ENCODE assay signal across 9 cellular contexts in the genomic region with DNA sequence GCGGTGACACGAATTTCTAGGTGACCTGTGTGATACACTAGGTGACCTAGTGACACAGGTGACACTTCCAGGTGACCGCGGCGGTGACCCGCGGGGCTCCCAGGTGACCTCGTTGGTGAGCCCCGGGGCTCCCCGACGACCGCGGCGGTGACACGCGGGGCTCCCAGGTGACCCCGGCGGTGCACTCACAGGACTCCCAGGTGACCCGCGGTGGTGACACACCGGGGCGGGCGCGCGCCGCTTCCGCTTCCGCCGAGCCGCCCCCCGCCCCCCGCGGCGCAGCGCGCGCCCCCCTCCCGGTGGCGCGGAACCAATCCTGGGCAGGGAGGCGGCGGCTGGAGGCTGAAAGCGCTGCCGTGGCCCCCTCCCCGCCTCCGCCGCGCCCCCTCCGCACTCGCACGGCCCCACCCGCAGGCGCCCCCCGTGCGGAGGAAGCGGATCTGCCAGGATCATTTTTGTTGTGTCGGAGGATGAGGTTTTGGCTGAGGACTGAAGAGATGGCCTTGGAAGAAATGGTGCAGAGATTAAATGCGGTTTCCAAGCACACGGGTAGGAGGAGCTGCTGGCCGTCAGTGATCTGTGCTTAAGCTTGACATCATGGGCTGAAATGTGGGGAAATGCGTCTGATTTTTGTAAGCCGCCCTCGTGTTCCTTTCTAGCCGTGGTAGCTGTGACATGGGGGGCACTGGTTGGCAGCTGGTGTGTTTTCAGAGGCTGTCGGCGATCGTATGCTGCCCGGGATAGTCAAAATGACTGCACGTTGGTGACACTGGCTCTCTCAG. TPM values are rescaled to one million over a fixed set of nuclear protein-coding genes. Genes with fewer than 3 reads are reported as not detected.
DNase-seq lines count a peak whose midpoint lies in the region; ATAC-seq lines count a peak whose summit lies in the region.
"Had no signal": no experiment of that assay in that cellular context is flagged by ENCODE, and none has a peak within 500 bp of the region (broad histone marks: within the 10 kb centered on the region; RNA-seq: fewer than 3 reads in every experiment).

A gene with protein sequence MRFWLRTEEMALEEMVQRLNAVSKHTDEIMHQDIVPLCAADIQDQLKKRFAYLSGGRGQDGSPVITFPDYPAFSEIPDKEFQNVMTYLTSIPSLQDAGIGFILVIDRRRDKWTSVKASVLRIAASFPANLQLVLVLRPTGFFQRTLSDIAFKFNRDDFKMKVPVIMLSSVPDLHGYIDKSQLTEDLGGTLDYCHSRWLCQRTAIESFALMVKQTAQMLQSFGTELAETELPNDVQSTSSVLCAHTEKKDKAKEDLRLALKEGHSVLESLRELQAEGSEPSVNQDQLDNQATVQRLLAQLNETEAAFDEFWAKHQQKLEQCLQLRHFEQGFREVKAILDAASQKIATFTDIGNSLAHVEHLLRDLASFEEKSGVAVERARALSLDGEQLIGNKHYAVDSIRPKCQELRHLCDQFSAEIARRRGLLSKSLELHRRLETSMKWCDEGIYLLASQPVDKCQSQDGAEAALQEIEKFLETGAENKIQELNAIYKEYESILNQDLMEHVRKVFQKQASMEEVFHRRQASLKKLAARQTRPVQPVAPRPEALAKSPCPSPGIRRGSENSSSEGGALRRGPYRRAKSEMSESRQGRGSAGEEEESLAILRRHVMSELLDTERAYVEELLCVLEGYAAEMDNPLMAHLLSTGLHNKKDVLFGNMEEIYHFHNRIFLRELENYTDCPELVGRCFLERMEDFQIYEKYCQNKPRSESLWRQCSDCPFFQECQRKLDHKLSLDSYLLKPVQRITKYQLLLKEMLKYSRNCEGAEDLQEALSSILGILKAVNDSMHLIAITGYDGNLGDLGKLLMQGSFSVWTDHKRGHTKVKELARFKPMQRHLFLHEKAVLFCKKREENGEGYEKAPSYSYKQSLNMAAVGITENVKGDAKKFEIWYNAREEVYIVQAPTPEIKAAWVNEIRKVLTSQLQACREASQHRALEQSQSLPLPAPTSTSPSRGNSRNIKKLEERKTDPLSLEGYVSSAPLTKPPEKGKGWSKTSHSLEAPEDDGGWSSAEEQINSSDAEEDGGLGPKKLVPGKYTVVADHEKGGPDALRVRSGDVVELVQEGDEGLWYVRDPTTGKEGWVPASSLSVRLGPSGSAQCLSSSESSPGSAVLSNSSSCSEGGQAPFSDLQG (plus strand): TSS at position 305 of the 782 bp plus-strand sequence. CDS start 166 bp downstream, at position 471.

- no peak within 1 kb of the TSS for H3K18ac ChIP-seq in mesendoderm (ENCODE audit: low read length)

- no peak within 1 kb of the TSS for H4K5ac ChIP-seq in mesendoderm (ENCODE audit: low read length)

- no peak within 1 kb of the TSS for H3K23ac ChIP-seq in mesendoderm (ENCODE audit: low read length)

- WGBS in mesendoderm (ENCODE audit: extremely low coverage, insufficient coverage, low lambda C conversion rate) = no CpG with 5 or more reads among the region's 69 CpGs

- H3K4me2 ChIP-seq in mesendoderm (ENCODE audit: low read length) = peak within 1 kb of the TSS; percentile 85

- no peaks in the 10 kb centered on the region for H3K79me2 ChIP-seq in mesendoderm (ENCODE audit: control insufficient read depth, insufficient read depth, low read length)

- no peak within 1 kb of the TSS for H2BK5ac ChIP-seq in mesendoderm (ENCODE audit: low read length)

- no peak within 1 kb of the TSS for H2BK15ac ChIP-seq in mesendoderm (replicated peaks; ENCODE audit: low read depth)

- peak within 1 kb of the TSS; percentile 63 for H3K9ac ChIP-seq in mesendoderm (ENCODE audit: low read length)

- peaks cover 30% of the 10 kb centered on the region for H3K27me3 Mint-ChIP-seq in activated CD4-positive, alpha-beta memory T cell treated with anti-CD3 and anti-CD28 coated beads, Interleukin-2, amount 10 ng/mL, durations not matched to agents 7 days and 5 days
- H3K27me3 Mint-ChIP-seq in effector memory CD8-positive, alpha-beta T cell = peaks cover 6 to 23% of the 10 kb centered on the region in 2 donors

- H3K36me3 Mint-ChIP-seq in activated CD4-positive, alpha-beta memory T cell treated with anti-CD3 and anti-CD28 coated beads, Interleukin-2, amount 10 ng/mL, durations not matched to agents 7 days and 5 days (ENCODE audit: low read depth) = no peaks in the 10 kb centered on the region
- H3K36me3 Mint-ChIP-seq in effector memory CD8-positive, alpha-beta T cell (ENCODE audit: insufficient read depth) = peaks cover 8% of the 10 kb centered on the region

- H3K79me1 ChIP-seq in mesendoderm (ENCODE audit: low read length) = no peaks in the 10 kb centered on the region

- H3K4ac ChIP-seq in mesendoderm (ENCODE audit: low read depth, low read length) = no peak within 1 kb of the TSS

- H3K4me3 Mint-ChIP-seq in activated CD4-positive, alpha-beta memory T cell treated with anti-CD3 and anti-CD28 coated beads, Interleukin-2, amount 10 ng/mL, durations not matched to agents 7 days and 5 days = peak within 1 kb of the TSS; percentile 64
- peak within 1 kb of the TSS; percentile 76 to 87 for H3K4me3 Mint-ChIP-seq in effector memory CD8-positive, alpha-beta T cell
- H3K4me3 Mint-ChIP-seq: dendritic cell treated with granulocyte-macrophage colony-stimulating factor and Interleukin-4, amounts not matched to agents 40 ng/mL and 50 ng/mL, for 4 days had no signal

- no peaks in the 10 kb centered on the region for H3K27me3 ChIP-seq in mesendoderm (ENCODE audit: insufficient read depth, low read length, poor library complexity)

- H3K27ac Mint-ChIP-seq in activated CD4-positive, alpha-beta memory T cell treated with anti-CD3 and anti-CD28 coated beads, Interleukin-2, amount 10 ng/mL, durations not matched to agents 7 days and 5 days = no peak within 1 kb of the TSS
- peak within 1 kb of the TSS; percentile 82 to 84 for H3K27ac Mint-ChIP-seq in effector memory CD8-positive, alpha-beta T cell
- H3K27ac Mint-ChIP-seq: dendritic cell treated with granulocyte-macrophage colony-stimulating factor and Interleukin-4, amounts not matched to agents 40 ng/mL and 50 ng/mL, for 4 days had no signal

- no peak within 1 kb of the TSS for H2AK5ac ChIP-seq in mesendoderm (ENCODE audit: low read length)

- H2BK120ac ChIP-seq in mesendoderm (ENCODE audit: low read depth, low read length) = no peak within 1 kb of the TSS

- CTCF ChIA-PET in activated CD4-positive, alpha-beta memory T cell treated with anti-CD3 and anti-CD28 coated beads, Interleukin-2, amount 10 ng/mL, durations not matched to agents 7 days and 5 days (lab: Charles Lee) = no interaction called here

- H3K4me1 ChIP-seq in mesendoderm (ENCODE audit: control insufficient read depth, low read depth, low read length) = no peaks in the 10 kb centered on the region

- peak; percentile 78 for ATAC-seq in effector memory CD8-positive, alpha-beta T cell (replicated peaks)
- ATAC-seq in HG03460 (IDR thresholded peaks at IDR 0.05; ENCODE audit: unreplicated experiment) = no peak

- H3K4me3 ChIP-seq in GM08714 (ENCODE audit: low read length) (peak within 1 kb of the TSS; percentile 57; the same call in 1 of the 2 replicates), mesendoderm (ENCODE audit: low read length) (peak within 1 kb of the TSS; percentile 51)

- no peak within 1 kb of the TSS for H3K27ac ChIP-seq in mesendoderm (ENCODE audit: low read depth, low read length)

- peak; percentile 49 to 72 for DNase-seq in NCI-H1930 (lab: John Stamatoyannopoulos, UW)
- peak; percentile 43 for DNase-seq in activated CD4-positive, alpha-beta memory T cell treated with anti-CD3 and anti-CD28 coated beads, Interleukin-2, amount 10 ng/mL, durations not matched to agents 7 days and 5 days
- DNase-seq in effector memory CD8-positive, alpha-beta T cell = peak; percentile 50 to 65 (median 59)
- DNase-seq in mesendoderm = peak; percentile 74
- DNase-seq in stimulated activated CD8-positive, alpha-beta memory T cell treated with anti-CD3 and anti-CD28 coated beads, Interleukin-12 subunit alpha, Interleukin-12 subunit beta, amount 100 ng/mL, for 4 hours (ENCODE audit: low read depth) = peak; percentile 51
- no peak for DNase-seq in OCI-M1 (lab: John Stamatoyannopoulos, UW)

- peak within 1 kb of the TSS; percentile 88 for H3K56ac ChIP-seq in mesendoderm (ENCODE audit: low read length)

- no peaks in the 10 kb centered on the region for H3K9me3 Mint-ChIP-seq in activated CD4-positive, alpha-beta memory T cell treated with anti-CD3 and anti-CD28 coated beads, Interleukin-2, amount 10 ng/mL, durations not matched to agents 7 days and 5 days
- H3K9me3 Mint-ChIP-seq in effector memory CD8-positive, alpha-beta T cell = peaks cover 0 to 8% of the 10 kb centered on the region in 2 donors

- H3K4me1 Mint-ChIP-seq in activated CD4-positive, alpha-beta memory T cell treated with anti-CD3 and anti-CD28 coated beads, Interleukin-2, amount 10 ng/mL, durations not matched to agents 7 days and 5 days = peaks cover 14% of the 10 kb centered on the region
- peaks cover 25 to 26% of the 10 kb centered on the region in 2 donors for H3K4me1 Mint-ChIP-seq in effector memory CD8-positive, alpha-beta T cell (ENCODE audit: low read depth in 2 of 2)

- no peaks in the 10 kb centered on the region for H3K36me3 ChIP-seq in mesendoderm (ENCODE audit: control insufficient read depth, insufficient read depth, low read length)

- POLR2A ChIA-PET in activated CD4-positive, alpha-beta memory T cell treated with anti-CD3 and anti-CD28 coated beads, Interleukin-2, amount 10 ng/mL, durations not matched to agents 7 days and 5 days (lab: Charles Lee) = interaction anchor here (2.5 kb wide), 1 partner anchor 240 kb away, joined by 10 read pairs; the partner anchor contains the start of genes CUL4A and PCID2

- no peak within 1 kb of the TSS for H4K8ac ChIP-seq in mesendoderm (ENCODE audit: low read depth, low read length)

RNA-seq across cellular contexts. Expression of the gene that starts here (rescaled TPM):
- total RNA-seq in activated CD4-positive, alpha-beta memory T cell treated with anti-CD3 and anti-CD28 coated beads, Interleukin-2, amount 10 ng/mL, durations not matched to agents 7 days and 5 days = under 1 TPM; 0.33 to 0.86 TPM
- polyA plus RNA-seq in mesendoderm (2013, experiment 1 of 2) = 2.9 TPM
- 3.2 TPM for polyA plus RNA-seq in mesendoderm (2013, experiment 2 of 2)

Comparison
In these comparisons a context has a peak if more than half of its experiments do, and no peak if none do; other contexts are left out.
1. Peak in DNase-seq in activated CD4-positive, alpha-beta memory T cell treated with anti-CD3 and anti-CD28 coated beads, Interleukin-2, amount 10 ng/mL, durations not matched to agents 7 days and 5 days; RNA of the gene not detected or under 1 TPM.